Comparison of ENCODE assay signal across 31 cellular contexts in the genomic region with DNA sequence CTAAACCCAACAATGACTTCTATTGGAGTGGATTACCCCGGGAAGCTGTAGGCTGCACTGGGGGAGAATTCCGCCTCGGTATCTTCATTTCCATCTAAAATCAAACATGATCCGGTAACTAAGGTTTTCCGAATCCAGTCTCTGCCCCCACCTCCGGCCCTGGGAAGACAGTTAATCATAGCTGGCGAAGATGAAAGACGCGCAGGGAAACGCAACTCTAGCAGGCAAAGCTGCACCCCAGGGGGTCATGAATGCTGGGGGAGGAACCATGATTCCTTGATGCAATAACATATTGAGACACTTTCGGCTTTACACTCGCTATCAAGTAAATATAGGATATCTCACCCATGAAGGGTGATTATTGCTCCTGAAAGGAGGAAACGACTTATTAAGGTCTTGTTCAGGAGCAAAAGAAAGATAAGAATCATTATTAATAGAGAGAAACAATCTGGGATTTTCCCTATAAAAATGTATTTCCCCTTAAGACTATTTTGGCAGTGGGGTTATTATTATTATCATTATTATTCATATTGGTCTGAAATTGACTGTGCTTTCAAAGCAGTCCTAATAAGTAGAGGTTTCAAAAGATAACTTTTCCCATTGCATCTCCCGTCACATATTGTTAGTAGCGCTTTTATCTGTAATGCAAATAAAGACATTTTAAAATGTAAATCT.
DNase-seq lines count a peak whose midpoint lies in the region; ATAC-seq, FAIRE-seq and TF ChIP-seq lines count a peak whose summit lies in the region.
"Had no signal": no experiment of that assay in that cellular context is flagged by ENCODE, and none has a peak within 500 bp of the region (broad histone marks: within the 10 kb centered on the region; RNA-seq: fewer than 3 reads in every experiment).

No MANE protein-coding gene starts in this region.

- no peak overlapping the region for H2BK20ac ChIP-seq in H9 (ENCODE audit: low read depth, low read length, poor library complexity, severe bottlenecking)

- no peak for FAIRE-seq in GM12878 (lab: Jason Lieb, UNC)
- FAIRE-seq: A204.1, astrocyte had no signal

- intact Hi-C loops in A673 (cut with micrococcal nuclease; ENCODE audit: unreplicated experiment) (loop anchor here (2.0 to 5.0 kb wide), 6 partner anchors 47 to 1860 kb away; a partner anchor contains a TSS), GM12878 (cut with micrococcal nuclease; ENCODE audit: unreplicated experiment) (loop anchor here (2.0 to 10.0 kb wide), 4 partner anchors 31 to 293 kb away; no protein-coding TSS in a partner anchor), spleen (cut with DNase I; ENCODE audit: low total_unique reads) (no loop called here)

- CTCF ChIA-PET in A673 (lab: Charles Lee) (interaction anchor here (1.6 kb wide), 1 partner anchor 1863 kb away, joined by 5 read pairs; no protein-coding TSS in a partner anchor), GM12878 (lab: Yijun Ruan, JAX) (interaction anchor here (1.0 to 1.7 kb wide), 3 partner anchors 10 to 112 kb away, joined by 3 to 5 read pairs (median 4); no protein-coding TSS in a partner anchor)

- no peak for TF ChIP-seq CTCF in A673 (conservative IDR thresholded peaks at IDR 0.05; ENCODE audit: low read depth, low read length)
- no peak for TF ChIP-seq CTCF in H9 (conservative IDR thresholded peaks at IDR 0.05)
- TF ChIP-seq CTCF in GM12878 (IDR thresholded peaks at IDR 0.05 in 2 of 3, conservative IDR thresholded peaks at IDR 0.05 in 1 of 3; ENCODE audit: control insufficient read depth in 2 of 3, extremely low read depth in 1 of 3, insufficient read depth in 1 of 3, low read depth in 3 of 3, low read length in 3 of 3): no peak
- no peak for TF ChIP-seq CTCF in spleen (IDR thresholded peaks at IDR 0.05 in 8 of 11, conservative IDR thresholded peaks at IDR 0.05 in 3 of 11)

- peak; percentile 26 to 30; a peak in 1 of 4 replicates for TF ChIP-seq EP300 in GM12878 (IDR thresholded peaks at IDR 0.05; ENCODE audit: borderline replicate concordance in 1 of 2, control insufficient read depth in 1 of 2, low read depth in 2 of 2, low read length in 2 of 2)

- H3K27me3 Mint-ChIP-seq in H9 (ENCODE audit: low read depth): peaks cover 4% of the 10 kb centered on the region
- H3K27me3 Mint-ChIP-seq: central memory CD8-positive, alpha-beta T cell had no signal

- SMC1A ChIA-PET in GM12878 (lab: Charles Lee; ENCODE audit: uncharacterized antibody, unreplicated experiment): interaction anchor here (0.6 to 11.6 kb wide), 11 partner anchors 17 to 173 kb away, joined by 3 to 115 read pairs (median 4); no protein-coding TSS in a partner anchor

- H2BK12ac ChIP-seq in H9 (ENCODE audit: insufficient read length, low read depth, low read length): no peak overlapping the region

- no peak overlapping the region for H2BK15ac ChIP-seq in H9 (ENCODE audit: low read depth, low read length)

- RAD21 ChIA-PET in GM12878 (lab: Charles Lee; ENCODE audit: unreplicated experiment): interaction anchor here (0.6 to 5.9 kb wide), 4 partner anchors 10 to 106 kb away, joined by 3 to 83 read pairs (median 5); no protein-coding TSS in a partner anchor

- H3K27ac Mint-ChIP-seq in H9: no peak overlapping the region
- H3K27ac Mint-ChIP-seq: activated B cell treated with CpG ODN at 0.5 μM for 24 hours; activated CD4-positive, alpha-beta memory T cell treated with anti-CD3 and anti-CD28 coated beads for 36 hours; activated naive CD8-positive, alpha-beta T cell treated with anti-CD3 and anti-CD28 coated beads, Interleukin-2, amount 10 ng/mL, durations not matched to agents 7 days and 5 days; HFFc6; mesothelial cell of epicardium; naive thymus-derived CD4-positive, alpha-beta T cell had no signal

- H4K5ac ChIP-seq in H9 (ENCODE audit: insufficient read length, low read depth, low read length): no peak overlapping the region

- H3K36me3 ChIP-seq in A673 (ENCODE audit: insufficient read depth, low read length, poor library complexity, severe bottlenecking) (no peaks in the 10 kb centered on the region), GM12878 (ENCODE audit: control insufficient read depth in 2 of 2, insufficient read depth in 2 of 2, low read length in 1 of 2) (no peaks in the 10 kb centered on the region), spleen (no peaks in the 10 kb centered on the region)
- H3K36me3 ChIP-seq: BE2C, MG63, ovary, right atrium auricular region, uterus had no signal

- TF ChIP-seq POLR2A in GM12878 (IDR thresholded peaks at IDR 0.05; ENCODE audit: low read depth, low read length): no peak
- no peak for TF ChIP-seq POLR2A in spleen (IDR thresholded peaks at IDR 0.05)

- peaks cover 89% of the 10 kb centered on the region for H3K4me1 ChIP-seq in A673 (ENCODE audit: insufficient read depth, low read length, poor library complexity, severe bottlenecking)
- H3K4me1 ChIP-seq in H9 (ENCODE audit: insufficient read depth, low read length): peaks cover 15% of the 10 kb centered on the region; the same call in 1 of the 2 replicates
- peaks cover 16% of the 10 kb centered on the region for H3K4me1 ChIP-seq in GM12878 (ENCODE audit: control insufficient read depth, insufficient read depth, low read length)
- peaks cover 0 to 21% (median 16%) of the 10 kb centered on the region in 6 donors for H3K4me1 ChIP-seq in spleen
- H3K4me1 ChIP-seq: BE2C, right atrium auricular region, uterus had no signal

- no peak overlapping the region for H3K18ac ChIP-seq in H9 (ENCODE audit: insufficient read length, low read depth, low read length)

- DNase-seq in A673 (ENCODE audit: low spot score): peak; percentile 95
- no peak for DNase-seq in H9
- no peak for DNase-seq in GM12878 (ENCODE audit: low read depth, low spot score)
- no peak for DNase-seq in spleen
- no peak for DNase-seq in GOT3 (lab: John Stamatoyannopoulos, UW)
- DNase-seq in activated gamma-delta T cell treated with Interleukin-2 at 50 U/mL for 16 hours: no peak
- DNase-seq in NCI-H1105 treated with DMSO at 0.1 percent for 48 hours (lab: John Stamatoyannopoulos, UW): no peak
- DNase-seq: activated B cell treated with CpG ODN at 0.5 μM for 24 hours; activated CD4-positive, alpha-beta memory T cell treated with anti-CD3 and anti-CD28 coated beads for 36 hours; activated naive CD8-positive, alpha-beta T cell treated with anti-CD3 and anti-CD28 coated beads, Interleukin-2, amount 10 ng/mL, durations not matched to agents 7 days and 5 days; BE2C; DMS53; dorsolateral prefrontal cortex; glutamatergic neuron; HFFc6; left ventricle myocardium superior; MG63; naive thymus-derived CD4-positive, alpha-beta T cell; NCI-H1436; NCI-H2107; ovary; stimulated activated CD4-positive, alpha-beta T cell treated with anti-CD3 and anti-CD28 coated beads, Interleukin-12 subunit alpha, Interleukin-12 subunit beta, amount 100 ng/mL, for 4 hours; stimulated activated CD4-positive, alpha-beta T cell treated with anti-CD3 and anti-CD28 coated beads, Interleukin-4, amount 100 ng/mL, for 4 hours; stimulated activated naive CD4-positive, alpha-beta T cell; uterus had no signal

- no peak overlapping the region for H3K23ac ChIP-seq in H9 (ENCODE audit: insufficient read length, low read depth, low read length)

- no peak overlapping the region for H4K91ac ChIP-seq in H9 (ENCODE audit: insufficient read length, low read depth, low read length)

- no peak overlapping the region for H2BK120ac ChIP-seq in H9 (ENCODE audit: low read depth, low read length, poor library complexity, severe bottlenecking)

- no peaks in the 10 kb centered on the region for H3K36me3 Mint-ChIP-seq in H9 (ENCODE audit: insufficient read depth in 1 of 3, low read depth in 3 of 3)
- H3K36me3 Mint-ChIP-seq: activated CD4-positive, alpha-beta memory T cell treated with anti-CD3 and anti-CD28 coated beads for 36 hours; activated naive CD8-positive, alpha-beta T cell treated with anti-CD3 and anti-CD28 coated beads, Interleukin-2, amount 10 ng/mL, durations not matched to agents 7 days and 5 days; mesothelial cell of epicardium had no signal

- no peak overlapping the region for H3K14ac ChIP-seq in H9 (ENCODE audit: insufficient read depth, low read length)

- H4K20me1 ChIP-seq in H9 (ENCODE audit: control insufficient read depth, insufficient read depth, insufficient read length) (no peaks in the 10 kb centered on the region), GM12878 (ENCODE audit: control insufficient read depth, insufficient read depth) (no peaks in the 10 kb centered on the region)

- no peaks in the 10 kb centered on the region for H3K79me1 ChIP-seq in H9 (ENCODE audit: insufficient read depth, low read depth, low read length, poor library complexity, severe bottlenecking)

- in situ Hi-C loops in GM12878 (cut with MboI): no loop called here

- H2AFZ ChIP-seq in H9 (ENCODE audit: low read length): no peak overlapping the region
- H2AFZ ChIP-seq in GM12878 (ENCODE audit: control insufficient read depth, low read depth, low read length): peak overlapping the region; percentile 39

- H3K9ac ChIP-seq in H9 (ENCODE audit: extremely low read depth, insufficient read length, low read length) (no peak overlapping the region), GM12878 (ENCODE audit: control insufficient read depth, insufficient read depth, low read length) (peak overlapping the region; percentile 41)

- peak overlapping the region; percentile 85 for H3K27ac ChIP-seq in A673 (ENCODE audit: low read depth, low read length, poor library complexity, severe bottlenecking)
- no peak overlapping the region for H3K27ac ChIP-seq in H9 (ENCODE audit: insufficient read length, low read depth, low read length)
- peak overlapping the region; percentile 53 for H3K27ac ChIP-seq in GM12878 (ENCODE audit: control insufficient read depth, insufficient read depth)
- no peak overlapping the region for H3K27ac ChIP-seq in spleen
- H3K27ac ChIP-seq: ovary, right atrium auricular region, uterus had no signal

- peak overlapping the region; percentile 62 for H3K4me2 ChIP-seq in H9 (ENCODE audit: insufficient read depth, insufficient read length, low read length)
- H3K4me2 ChIP-seq in GM12878 (ENCODE audit: control insufficient read depth, insufficient read depth): peak overlapping the region; percentile 62

- H3K9me3 ChIP-seq in A673 (ENCODE audit: low read depth, low read length, poor library complexity, severe bottlenecking) (no peaks in the 10 kb centered on the region), H9 (ENCODE audit: control insufficient read depth, low read depth, low read length) (no peaks in the 10 kb centered on the region), GM12878 (replicated peaks; ENCODE audit: control insufficient read depth, insufficient read depth, low read length) (no peaks in the 10 kb centered on the region), iPS-18c (ENCODE audit: control insufficient read depth, insufficient read depth, low read length) (no peaks in the 10 kb centered on the region), spleen (no peaks in the 10 kb centered on the region)
- H3K9me3 ChIP-seq: BE2C, MG63, ovary, right atrium auricular region, uterus had no signal

- no peaks in the 10 kb centered on the region for H3K27me3 ChIP-seq in A673 (replicated peaks; ENCODE audit: insufficient read depth, low read depth, low read length, poor library complexity)
- H3K27me3 ChIP-seq in H9 (ENCODE audit: insufficient read depth, low read length): no peaks in the 10 kb centered on the region; the same call in 1 of the 2 replicates
- no peaks in the 10 kb centered on the region for H3K27me3 ChIP-seq in GM12878 (replicated peaks in 1 of 2; ENCODE audit: control insufficient read depth in 2 of 2, insufficient read depth in 2 of 2, low read length in 1 of 2)
- peaks cover 11 to 81% (median 48%) of the 10 kb centered on the region in 7 donors for H3K27me3 ChIP-seq in spleen (replicated peaks in 1 of 7)
- H3K27me3 ChIP-seq: MG63, ovary had no signal

- H3T11ph ChIP-seq in H9 (ENCODE audit: low read length): no peak overlapping the region

- no peaks in the 10 kb centered on the region for H3K79me2 ChIP-seq in H9 (ENCODE audit: insufficient read depth, low read length)
- no peaks in the 10 kb centered on the region for H3K79me2 ChIP-seq in GM12878 (ENCODE audit: control insufficient read depth, insufficient read depth, low read length)

- H2BK5ac ChIP-seq in H9 (ENCODE audit: insufficient read length, low read length): no peak overlapping the region

- H4K8ac ChIP-seq in H9 (replicated peaks; ENCODE audit: insufficient read length, low read depth, low read length): no peak overlapping the region

- H3K4me3 Mint-ChIP-seq in H9: no peak overlapping the region
- H3K4me3 Mint-ChIP-seq: activated B cell treated with CpG ODN at 0.5 μM for 24 hours; activated CD4-positive, alpha-beta memory T cell treated with anti-CD3 and anti-CD28 coated beads for 36 hours; activated naive CD8-positive, alpha-beta T cell treated with anti-CD3 and anti-CD28 coated beads, Interleukin-2, amount 10 ng/mL, durations not matched to agents 7 days and 5 days; central memory CD8-positive, alpha-beta T cell; HFFc6; mesothelial cell of epicardium; naive thymus-derived CD4-positive, alpha-beta T cell had no signal

- no peaks in the 10 kb centered on the region for H3K9me3 Mint-ChIP-seq in H9
- H3K9me3 Mint-ChIP-seq: activated B cell treated with CpG ODN at 0.5 μM for 24 hours; activated CD4-positive, alpha-beta memory T cell treated with anti-CD3 and anti-CD28 coated beads for 36 hours; activated naive CD8-positive, alpha-beta T cell treated with anti-CD3 and anti-CD28 coated beads, Interleukin-2, amount 10 ng/mL, durations not matched to agents 7 days and 5 days; central memory CD8-positive, alpha-beta T cell; mesothelial cell of epicardium; naive thymus-derived CD4-positive, alpha-beta T cell had no signal

- peaks cover 13% of the 10 kb centered on the region for H3K23me2 ChIP-seq in H9 (ENCODE audit: insufficient read length, low read depth, low read length, poor library complexity, severe bottlenecking)

- peaks cover 13 to 47% of the 10 kb centered on the region in 2 experiments for H3K4me1 Mint-ChIP-seq in H9
- H3K4me1 Mint-ChIP-seq: activated B cell treated with CpG ODN at 0.5 μM for 24 hours had no signal

- no peak for TF ChIP-seq RAD21 in GM12878 (IDR thresholded peaks at IDR 0.05; ENCODE audit: insufficient read depth, low read depth, low read length)

- WGBS in H9 (ENCODE audit: extremely low coverage, insufficient read length, low lambda C conversion rate): no CpG with 5 or more reads among the region's 15 CpGs
- 23% methylated on average over 15 of the region's 15 CpGs for WGBS in GM12878 (ENCODE audit: insufficient coverage, insufficient replicate concordance, low lambda C conversion rate, missing lambda C conversion rate)
- WGBS in spleen, 5 donors: 18 to 24% (median 20%) methylated on average over 15 of the region's 15 CpGs

- no peak overlapping the region for H2AK5ac ChIP-seq in H9 (ENCODE audit: insufficient read length, low read length)

- no TSS peak for BruUV-seq in A673 (replicated peaks; lab: Mats Ljungman, UMichigan)
- BruUV-seq in GM12878 (replicated peaks; lab: Mats Ljungman, UMichigan): TSS peak; percentile 58

- POLR2A ChIA-PET in A673 (lab: Charles Lee; ENCODE audit: low non-redundant PET) (interaction anchor here (1.0 kb wide), 1 partner anchor 195 kb away, joined by 3 read pairs; no protein-coding TSS in a partner anchor), GM12878 (lab: Charles Lee) (interaction anchor here (0.7 to 1.1 kb wide), 4 partner anchors 25 to 41 kb away, joined by 3 to 4 read pairs (median 4); no protein-coding TSS in a partner anchor)

- peak overlapping the region; percentile 44 for H3K4me3 ChIP-seq in A673 (ENCODE audit: low read depth, low read length, poor library complexity, severe bottlenecking)
- H3K4me3 ChIP-seq in GM12878: peak overlapping the region; percentile 53; the same call in 1 of the 2 replicates
- H3K4me3 ChIP-seq in iPS-18c (ENCODE audit: insufficient read depth, low read depth, low read length): peak overlapping the region; percentile 40
- no peak overlapping the region for H3K4me3 ChIP-seq in spleen
- H3K4me3 ChIP-seq: MG63, ovary, right atrium auricular region, uterus had no signal

- no peak overlapping the region for H3K4ac ChIP-seq in H9 (ENCODE audit: low read depth, low read length)

- no peak for ATAC-seq in GM12878
- ATAC-seq: left ventricle myocardium superior; naive thymus-derived CD4-positive, alpha-beta T cell had no signal

- no peak overlapping the region for H3K56ac ChIP-seq in H9 (ENCODE audit: insufficient read length, low read depth, low read length)

Comparison
In these comparisons a context has a peak if more than half of its experiments do, and no peak if none do; other contexts are left out.
1. H3K27ac ChIP-seq: peak in A673 (single experiment) and GM12878 (single experiment); none in H9 (single experiment) and spleen (0 of 8).
2. H3K4me3 ChIP-seq: peak in A673 (single experiment), GM12878 (single experiment) and iPS-18c (single experiment); none in spleen (0 of 8).